ENCODE assay signal across 1 cellular context in genomic region chr1:205275133-205275532, GRCh38.
TF ChIP-seq lines count a peak whose summit lies in the region.

No MANE protein-coding gene starts in this region.

TF ChIP-seq in IMR-90, 13 proteins besides CTCF, POLR2A, EP300 and RAD21:
- TF ChIP-seq FOS (IDR thresholded peaks at IDR 0.05; ENCODE audit: low read depth, low read length) (no peak), MXI1 (IDR thresholded peaks at IDR 0.05; ENCODE audit: borderline replicate concordance, low read depth, low read length) (no peak), MAFK (IDR thresholded peaks at IDR 0.05; ENCODE audit: low read depth, low read length) (no peak), NFE2L2 (IDR thresholded peaks at IDR 0.05; ENCODE audit: low read depth, low read length) (no peak), RFX5 (IDR thresholded peaks at IDR 0.05; ENCODE audit: low read depth, low read length) (no peak), MAZ (IDR thresholded peaks at IDR 0.05; ENCODE audit: borderline replicate concordance, low read depth, low read length) (no peak), SMC3 (IDR thresholded peaks at IDR 0.05; ENCODE audit: low read depth, low read length) (no peak), CHD1 (IDR thresholded peaks at IDR 0.05; ENCODE audit: low read depth, low read length) (no peak), RCOR1 (IDR thresholded peaks at IDR 0.05; ENCODE audit: insufficient replicate concordance, low read length) (no peak), ELK1 (IDR thresholded peaks at IDR 0.05; ENCODE audit: borderline replicate concordance, low read depth, low read length) (no peak), BHLHE40 (IDR thresholded peaks at IDR 0.05; ENCODE audit: low read depth, low read length) (no peak), CEBPB (IDR thresholded peaks at IDR 0.05; ENCODE audit: low read depth, low read length) (no peak), USF2 (IDR thresholded peaks at IDR 0.05; ENCODE audit: low read depth, low read length) (no peak)
